In the genomic region with DNA sequence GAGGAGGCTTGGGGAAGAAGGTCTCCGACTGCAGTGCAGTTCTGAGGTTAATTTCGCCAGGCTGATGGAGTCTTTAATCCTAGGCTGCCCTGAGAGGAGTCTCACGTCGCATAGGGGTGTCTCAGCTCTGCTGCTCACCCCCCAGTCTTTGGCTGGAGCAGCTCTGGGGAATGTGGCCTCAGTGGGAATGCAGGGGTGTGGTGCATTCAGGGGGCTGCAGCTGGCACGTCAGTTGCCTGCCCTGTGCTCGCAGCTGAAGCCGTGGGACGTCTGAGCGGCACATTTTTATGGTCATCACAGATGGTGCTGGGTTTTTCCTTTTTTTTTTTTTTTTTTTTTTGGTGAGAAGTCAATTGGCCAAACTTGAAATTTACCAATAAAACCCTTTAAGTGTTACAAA, we compare ENCODE assay signal across 1 cellular context.
TF ChIP-seq lines count a peak whose summit lies in the region.

No MANE protein-coding gene starts in this region.

TF ChIP-seq in H1, 55 proteins besides CTCF, POLR2A, EP300 and RAD21 (continued from another document):
- TF ChIP-seq, protein P1, sequence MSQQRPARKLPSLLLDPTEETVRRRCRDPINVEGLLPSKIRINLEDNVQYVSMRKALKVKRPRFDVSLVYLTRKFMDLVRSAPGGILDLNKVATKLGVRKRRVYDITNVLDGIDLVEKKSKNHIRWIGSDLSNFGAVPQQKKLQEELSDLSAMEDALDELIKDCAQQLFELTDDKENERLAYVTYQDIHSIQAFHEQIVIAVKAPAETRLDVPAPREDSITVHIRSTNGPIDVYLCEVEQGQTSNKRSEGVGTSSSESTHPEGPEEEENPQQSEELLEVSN (IDR thresholded peaks at IDR 0.05), result no peak
- TF ChIP-seq EGR1 (IDR thresholded peaks at IDR 0.05; ENCODE audit: borderline replicate concordance, low read depth, low read length) (no peak), KDM4A (IDR thresholded peaks at IDR 0.05; ENCODE audit: low read depth, low read length, severe bottlenecking) (no peak), CTBP2 (IDR thresholded peaks at IDR 0.05; ENCODE audit: borderline replicate concordance, insufficient read depth, insufficient read length, low read length) (no peak), BCL11A (IDR thresholded peaks at IDR 0.05; ENCODE audit: low read depth in 2 of 2, low read length in 2 of 2) (no peak), CHD2 (IDR thresholded peaks at IDR 0.05; ENCODE audit: low read length) (no peak), SIRT6 (IDR thresholded peaks at IDR 0.05; ENCODE audit: low read length) (no peak)
- TF ChIP-seq, protein P2, sequence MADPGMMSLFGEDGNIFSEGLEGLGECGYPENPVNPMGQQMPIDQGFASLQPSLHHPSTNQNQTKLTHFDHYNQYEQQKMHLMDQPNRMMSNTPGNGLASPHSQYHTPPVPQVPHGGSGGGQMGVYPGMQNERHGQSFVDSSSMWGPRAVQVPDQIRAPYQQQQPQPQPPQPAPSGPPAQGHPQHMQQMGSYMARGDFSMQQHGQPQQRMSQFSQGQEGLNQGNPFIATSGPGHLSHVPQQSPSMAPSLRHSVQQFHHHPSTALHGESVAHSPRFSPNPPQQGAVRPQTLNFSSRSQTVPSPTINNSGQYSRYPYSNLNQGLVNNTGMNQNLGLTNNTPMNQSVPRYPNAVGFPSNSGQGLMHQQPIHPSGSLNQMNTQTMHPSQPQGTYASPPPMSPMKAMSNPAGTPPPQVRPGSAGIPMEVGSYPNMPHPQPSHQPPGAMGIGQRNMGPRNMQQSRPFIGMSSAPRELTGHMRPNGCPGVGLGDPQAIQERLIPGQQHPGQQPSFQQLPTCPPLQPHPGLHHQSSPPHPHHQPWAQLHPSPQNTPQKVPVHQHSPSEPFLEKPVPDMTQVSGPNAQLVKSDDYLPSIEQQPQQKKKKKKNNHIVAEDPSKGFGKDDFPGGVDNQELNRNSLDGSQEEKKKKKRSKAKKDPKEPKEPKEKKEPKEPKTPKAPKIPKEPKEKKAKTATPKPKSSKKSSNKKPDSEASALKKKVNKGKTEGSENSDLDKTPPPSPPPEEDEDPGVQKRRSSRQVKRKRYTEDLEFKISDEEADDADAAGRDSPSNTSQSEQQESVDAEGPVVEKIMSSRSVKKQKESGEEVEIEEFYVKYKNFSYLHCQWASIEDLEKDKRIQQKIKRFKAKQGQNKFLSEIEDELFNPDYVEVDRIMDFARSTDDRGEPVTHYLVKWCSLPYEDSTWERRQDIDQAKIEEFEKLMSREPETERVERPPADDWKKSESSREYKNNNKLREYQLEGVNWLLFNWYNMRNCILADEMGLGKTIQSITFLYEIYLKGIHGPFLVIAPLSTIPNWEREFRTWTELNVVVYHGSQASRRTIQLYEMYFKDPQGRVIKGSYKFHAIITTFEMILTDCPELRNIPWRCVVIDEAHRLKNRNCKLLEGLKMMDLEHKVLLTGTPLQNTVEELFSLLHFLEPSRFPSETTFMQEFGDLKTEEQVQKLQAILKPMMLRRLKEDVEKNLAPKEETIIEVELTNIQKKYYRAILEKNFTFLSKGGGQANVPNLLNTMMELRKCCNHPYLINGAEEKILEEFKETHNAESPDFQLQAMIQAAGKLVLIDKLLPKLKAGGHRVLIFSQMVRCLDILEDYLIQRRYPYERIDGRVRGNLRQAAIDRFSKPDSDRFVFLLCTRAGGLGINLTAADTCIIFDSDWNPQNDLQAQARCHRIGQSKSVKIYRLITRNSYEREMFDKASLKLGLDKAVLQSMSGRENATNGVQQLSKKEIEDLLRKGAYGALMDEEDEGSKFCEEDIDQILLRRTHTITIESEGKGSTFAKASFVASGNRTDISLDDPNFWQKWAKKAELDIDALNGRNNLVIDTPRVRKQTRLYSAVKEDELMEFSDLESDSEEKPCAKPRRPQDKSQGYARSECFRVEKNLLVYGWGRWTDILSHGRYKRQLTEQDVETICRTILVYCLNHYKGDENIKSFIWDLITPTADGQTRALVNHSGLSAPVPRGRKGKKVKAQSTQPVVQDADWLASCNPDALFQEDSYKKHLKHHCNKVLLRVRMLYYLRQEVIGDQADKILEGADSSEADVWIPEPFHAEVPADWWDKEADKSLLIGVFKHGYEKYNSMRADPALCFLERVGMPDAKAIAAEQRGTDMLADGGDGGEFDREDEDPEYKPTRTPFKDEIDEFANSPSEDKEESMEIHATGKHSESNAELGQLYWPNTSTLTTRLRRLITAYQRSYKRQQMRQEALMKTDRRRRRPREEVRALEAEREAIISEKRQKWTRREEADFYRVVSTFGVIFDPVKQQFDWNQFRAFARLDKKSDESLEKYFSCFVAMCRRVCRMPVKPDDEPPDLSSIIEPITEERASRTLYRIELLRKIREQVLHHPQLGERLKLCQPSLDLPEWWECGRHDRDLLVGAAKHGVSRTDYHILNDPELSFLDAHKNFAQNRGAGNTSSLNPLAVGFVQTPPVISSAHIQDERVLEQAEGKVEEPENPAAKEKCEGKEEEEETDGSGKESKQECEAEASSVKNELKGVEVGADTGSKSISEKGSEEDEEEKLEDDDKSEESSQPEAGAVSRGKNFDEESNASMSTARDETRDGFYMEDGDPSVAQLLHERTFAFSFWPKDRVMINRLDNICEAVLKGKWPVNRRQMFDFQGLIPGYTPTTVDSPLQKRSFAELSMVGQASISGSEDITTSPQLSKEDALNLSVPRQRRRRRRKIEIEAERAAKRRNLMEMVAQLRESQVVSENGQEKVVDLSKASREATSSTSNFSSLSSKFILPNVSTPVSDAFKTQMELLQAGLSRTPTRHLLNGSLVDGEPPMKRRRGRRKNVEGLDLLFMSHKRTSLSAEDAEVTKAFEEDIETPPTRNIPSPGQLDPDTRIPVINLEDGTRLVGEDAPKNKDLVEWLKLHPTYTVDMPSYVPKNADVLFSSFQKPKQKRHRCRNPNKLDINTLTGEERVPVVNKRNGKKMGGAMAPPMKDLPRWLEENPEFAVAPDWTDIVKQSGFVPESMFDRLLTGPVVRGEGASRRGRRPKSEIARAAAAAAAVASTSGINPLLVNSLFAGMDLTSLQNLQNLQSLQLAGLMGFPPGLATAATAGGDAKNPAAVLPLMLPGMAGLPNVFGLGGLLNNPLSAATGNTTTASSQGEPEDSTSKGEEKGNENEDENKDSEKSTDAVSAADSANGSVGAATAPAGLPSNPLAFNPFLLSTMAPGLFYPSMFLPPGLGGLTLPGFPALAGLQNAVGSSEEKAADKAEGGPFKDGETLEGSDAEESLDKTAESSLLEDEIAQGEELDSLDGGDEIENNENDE (IDR thresholded peaks at IDR 0.05; ENCODE audit: insufficient replicate concordance, low read length), result no peak
